8 cellular contexts compared by ENCODE assay signal in the genomic region with DNA sequence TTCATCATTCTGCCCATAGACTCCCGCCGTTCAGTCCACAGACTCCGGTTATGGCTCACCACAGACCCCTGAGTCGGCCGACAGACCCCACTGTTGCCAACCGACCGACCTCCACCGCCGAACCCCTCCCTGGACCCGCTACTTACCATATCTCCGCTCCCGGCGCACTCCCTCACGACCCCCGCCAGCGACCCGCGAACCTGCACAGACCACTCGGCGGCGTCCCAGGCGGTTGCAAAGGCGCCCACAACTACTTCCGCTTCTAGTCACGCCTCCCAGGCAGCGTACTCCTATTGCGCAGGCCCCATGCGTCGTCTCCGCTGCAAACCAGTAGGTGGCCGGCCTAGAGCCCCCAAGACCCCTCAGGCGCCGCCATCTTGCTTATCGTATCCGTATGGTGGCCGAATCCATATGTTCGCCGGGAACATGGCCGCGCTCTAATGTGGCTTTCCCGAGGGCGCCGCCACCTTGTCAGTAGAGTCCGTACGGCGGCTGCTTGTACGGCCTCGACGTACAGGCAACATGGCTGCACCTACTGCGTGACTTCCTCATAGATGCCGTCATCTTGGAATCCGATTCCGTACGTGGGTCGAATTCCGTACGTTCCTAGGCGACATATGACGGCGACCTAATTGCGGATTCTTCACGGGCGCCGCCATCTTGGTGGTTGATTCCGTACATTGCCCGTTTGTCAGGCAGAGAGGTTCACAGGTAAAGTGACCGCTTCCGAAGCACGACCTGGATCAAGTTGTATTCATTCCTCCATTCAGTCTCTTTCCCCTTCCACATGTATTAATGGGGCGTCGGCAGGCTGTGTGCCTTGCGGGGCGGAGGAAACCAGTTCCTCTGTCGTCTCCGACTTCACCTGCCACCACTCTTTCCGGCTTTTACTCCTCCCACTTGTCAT. TPM values are rescaled to one million over a fixed set of nuclear protein-coding genes. Genes with fewer than 3 reads are reported as not detected.
DNase-seq lines count a peak whose midpoint lies in the region; ATAC-seq and TF ChIP-seq lines count a peak whose summit lies in the region.

A gene (minus strand): TSS at position 252 of the 907 bp plus-strand sequence. CDS start 103 bp downstream, at position 149.

- peaks cover 0 to 2% (median 0%) of the 10 kb centered on the region in 3 donors for H3K27me3 Mint-ChIP-seq in CD14-positive monocyte (ENCODE audit: low read depth in 3 of 3)
- H3K27me3 Mint-ChIP-seq in activated CD4-positive, alpha-beta T cell treated with anti-CD3 and anti-CD28 coated beads, Interleukin-2, amount 10 ng/mL, durations not matched to agents 7 days and 5 days, result no peaks in the 10 kb centered on the region

- peaks cover 42% of the 10 kb centered on the region for H3K4me1 Mint-ChIP-seq in CD14-positive monocyte
- H3K4me1 Mint-ChIP-seq in activated CD4-positive, alpha-beta T cell treated with anti-CD3 and anti-CD28 coated beads, Interleukin-2, amount 10 ng/mL, durations not matched to agents 7 days and 5 days, result peaks cover 37% of the 10 kb centered on the region

- TF ChIP-seq CTCF in CD14-positive monocyte (IDR thresholded peaks at IDR 0.05), result peak; percentile 46
- TF ChIP-seq CTCF in coronary artery (IDR thresholded peaks at IDR 0.05), result no peak

- H3K4me3 ChIP-seq in coronary artery, result peak within 1 kb of the TSS; percentile 77

- peak within 1 kb of the TSS; percentile 92 to 98 (median 97) for H3K27ac Mint-ChIP-seq in CD14-positive monocyte
- peak within 1 kb of the TSS; percentile 97 for H3K27ac Mint-ChIP-seq in activated CD4-positive, alpha-beta T cell treated with anti-CD3 and anti-CD28 coated beads, Interleukin-2, amount 10 ng/mL, durations not matched to agents 7 days and 5 days

- peak; percentile 99 for DNase-seq in CD14-positive monocyte (ENCODE audit: low spot score)
- DNase-seq in NCI-H69 (lab: John Stamatoyannopoulos, UW), result peak; percentile 100
- DNase-seq in activated CD4-positive, alpha-beta T cell treated with anti-CD3 and anti-CD28 coated beads, Interleukin-2, amount 10 ng/mL, durations not matched to agents 7 days and 5 days, result peak; percentile 97
- peak; percentile 98 for DNase-seq in coronary artery (ENCODE audit: low spot score)
- DNase-seq in left kidney (ENCODE audit: low read depth, low spot score), result peak; percentile 100
- peak; percentile 94 to 97 for DNase-seq in stimulated activated CD4-positive, alpha-beta T cell treated with anti-CD3 and anti-CD28 coated beads, Interleukin-2, amount 100 ng/mL, for 24 hours

- CTCF ChIA-PET in activated CD4-positive, alpha-beta T cell treated with anti-CD3 and anti-CD28 coated beads, Interleukin-2, amount 10 ng/mL, durations not matched to agents 7 days and 5 days (lab: Charles Lee), result no interaction called here

- peak within 1 kb of the TSS; percentile 81 to 93 for H3K27ac ChIP-seq in coronary artery

- peaks cover 33 to 37% of the 10 kb centered on the region in 2 donors for H3K36me3 Mint-ChIP-seq in CD14-positive monocyte
- peaks cover 39% of the 10 kb centered on the region for H3K36me3 Mint-ChIP-seq in activated CD4-positive, alpha-beta T cell treated with anti-CD3 and anti-CD28 coated beads, Interleukin-2, amount 10 ng/mL, durations not matched to agents 7 days and 5 days (ENCODE audit: low read depth)

- POLR2A ChIA-PET in activated CD4-positive, alpha-beta T cell treated with anti-CD3 and anti-CD28 coated beads, Interleukin-2, amount 10 ng/mL, durations not matched to agents 7 days and 5 days (lab: Charles Lee), result no interaction called here

- H3K4me3 Mint-ChIP-seq in CD14-positive monocyte, result peak within 1 kb of the TSS; percentile 100
- peak within 1 kb of the TSS; percentile 99 for H3K4me3 Mint-ChIP-seq in activated CD4-positive, alpha-beta T cell treated with anti-CD3 and anti-CD28 coated beads, Interleukin-2, amount 10 ng/mL, durations not matched to agents 7 days and 5 days

- ATAC-seq in GM19351 (IDR thresholded peaks at IDR 0.05; ENCODE audit: unreplicated experiment) (peak; percentile 88), HG03521 (IDR thresholded peaks at IDR 0.05; ENCODE audit: unreplicated experiment) (peak; percentile 84)

- peaks cover 0 to 2% (median 0%) of the 10 kb centered on the region in 7 donors for H3K9me3 Mint-ChIP-seq in CD14-positive monocyte
- H3K9me3 Mint-ChIP-seq in activated CD4-positive, alpha-beta T cell treated with anti-CD3 and anti-CD28 coated beads, Interleukin-2, amount 10 ng/mL, durations not matched to agents 7 days and 5 days, result no peaks in the 10 kb centered on the region

- intact Hi-C loops in CD14-positive monocyte (cut with micrococcal nuclease), result loop anchor here (5.0 to 10.0 kb wide), 2 partner anchors 793 to 795 kb away; a partner anchor contains a TSS

RNA-seq across cellular contexts. Expression of the gene that starts here (rescaled TPM):
- polyA plus RNA-seq in CD14-positive monocyte, result 10 to 100 TPM; 30.9 to 33.4 TPM
- total RNA-seq in activated CD4-positive, alpha-beta T cell treated with anti-CD3 and anti-CD28 coated beads, Interleukin-2, amount 10 ng/mL, durations not matched to agents 7 days and 5 days, result 100 to 1,000 TPM; 125 to 139 TPM

Comparison
In these comparisons a context has a peak if more than half of its experiments do, and no peak if none do; other contexts are left out.
1. Peak in every context shown above with its lines: DNase-seq, ATAC-seq, H3K4me3 ChIP-seq and H3K27ac ChIP-seq.